In the genomic region with DNA sequence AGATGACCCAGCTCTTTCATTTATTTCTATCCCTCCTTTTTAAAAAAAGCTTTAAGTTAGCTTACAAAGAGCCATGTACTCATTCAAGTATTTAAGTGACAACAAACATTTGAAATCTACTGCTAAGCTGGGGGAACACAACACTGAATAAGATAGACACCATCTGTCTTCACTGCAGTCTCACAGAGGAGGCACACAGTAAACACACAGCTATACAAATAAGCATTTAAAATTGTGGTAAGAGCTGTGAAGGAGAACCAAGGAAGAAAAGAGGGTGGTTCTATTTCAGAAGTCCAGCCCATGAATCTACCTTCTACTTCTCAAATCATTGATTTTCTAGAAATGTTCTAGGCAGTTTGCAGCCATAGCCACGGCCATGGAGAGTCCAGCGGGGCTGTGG, we compare ENCODE assay signal across 16 cellular contexts. TPM values are rescaled to one million over a fixed set of nuclear protein-coding genes. Genes with fewer than 3 reads are reported as not detected.
A peak's percentile ranks its signal among the peaks of the same experiment; 100 is the strongest.
DNase-seq lines count a peak whose midpoint lies in the region; ATAC-seq and TF ChIP-seq lines count a peak whose summit lies in the region.
"Had no signal": no experiment of that assay in that cellular context is flagged by ENCODE, and none has a peak within 500 bp of the region (broad histone marks: within the 10 kb centered on the region; RNA-seq: fewer than 3 reads in every experiment).

No MANE protein-coding gene starts in this region.

- H3K4me3 Mint-ChIP-seq in activated T-helper 17 cell treated with anti-CD3 and anti-CD28 coated beads, Interleukin-2, amount 50 U/mL, for 72 hours: no peak overlapping the region
- H3K4me3 Mint-ChIP-seq in nephron: no peak overlapping the region
- H3K4me3 Mint-ChIP-seq: type B pancreatic cell had no signal

- TF ChIP-seq POLR2A in GM19099 (IDR thresholded peaks at IDR 0.05; ENCODE audit: extremely low read depth, insufficient read length, low read depth): peak; percentile 24

- H4K12ac ChIP-seq in trophoblast cell (ENCODE audit: low read depth, low read length): no peak overlapping the region

- H3K18ac ChIP-seq in trophoblast cell (ENCODE audit: low read length): no peak overlapping the region

- H2AFZ ChIP-seq in trophoblast cell (ENCODE audit: insufficient read depth, low read length, poor library complexity): no peak overlapping the region

- H3K9me3 Mint-ChIP-seq in activated T-helper 17 cell treated with anti-CD3 and anti-CD28 coated beads, Interleukin-2, amount 50 U/mL, for 72 hours: no peaks in the 10 kb centered on the region
- no peaks in the 10 kb centered on the region for H3K9me3 Mint-ChIP-seq in nephron
- H3K9me3 Mint-ChIP-seq: type B pancreatic cell had no signal

- no peak overlapping the region for H3K14ac ChIP-seq in trophoblast cell (ENCODE audit: low read length)

- no peak overlapping the region for H3K9ac ChIP-seq in trophoblast cell (ENCODE audit: low read length)

- H2BK120ac ChIP-seq in trophoblast cell (ENCODE audit: insufficient read depth, low read length, poor library complexity): no peak overlapping the region

- no peak for TF ChIP-seq CTCF in nephron (IDR thresholded peaks at IDR 0.05; ENCODE audit: unreplicated experiment in 3 of 3)

- peaks cover 0 to 8% of the 10 kb centered on the region in 2 experiments for H3K4me1 ChIP-seq in trophoblast cell (ENCODE audit: control insufficient read depth in 1 of 2, insufficient read depth in 2 of 2, low read length in 2 of 2)

- H2BK5ac ChIP-seq in trophoblast cell (ENCODE audit: low read depth, low read length, poor library complexity): no peak overlapping the region

- H3K27ac Mint-ChIP-seq in activated T-helper 17 cell treated with anti-CD3 and anti-CD28 coated beads, Interleukin-2, amount 50 U/mL, for 72 hours: peak overlapping the region; percentile 92
- peak overlapping the region; percentile 36 to 84 (median 82) for H3K27ac Mint-ChIP-seq in nephron
- H3K27ac Mint-ChIP-seq: type B pancreatic cell had no signal

- DNase-seq in NCI-H2171 treated with DMSO at 0.1 percent for 48 hours (lab: John Stamatoyannopoulos, UW) (peak; percentile 12), NCI-H2171 (lab: John Stamatoyannopoulos, UW) (no peak), trophoblast cell (no peak), amygdala (lab: John Stamatoyannopoulos, UW) (no peak)
- no peak for DNase-seq in stimulated activated naive CD4-positive, alpha-beta T cell (lab: John Stamatoyannopoulos, UW)
- DNase-seq: activated naive CD4-positive, alpha-beta T cell treated with anti-CD3 and anti-CD28 coated beads, Interleukin-2, amount 50 U/mL, for 16 hours; DMS79 treated with DMSO at 0.1 percent for 48 hours; effector memory CD4-positive, alpha-beta T cell; kidney glomerular epithelial cell; midbrain had no signal

- H3K27me3 ChIP-seq in trophoblast cell (ENCODE audit: insufficient read depth, low read length): no peaks in the 10 kb centered on the region

- no peak overlapping the region for H3K27ac ChIP-seq in trophoblast cell (ENCODE audit: low read depth, low read length)
- H3K27ac ChIP-seq: 22Rv1, C4-2B had no signal

- no peaks in the 10 kb centered on the region for H3K79me2 ChIP-seq in trophoblast cell (ENCODE audit: control insufficient read depth, insufficient read depth, low read length, poor library complexity)

- H2BK12ac ChIP-seq in trophoblast cell (ENCODE audit: low read length): no peak overlapping the region

- H4K91ac ChIP-seq in trophoblast cell (ENCODE audit: low read depth, low read length): no peak overlapping the region

- no peak overlapping the region for H3K4me2 ChIP-seq in trophoblast cell (ENCODE audit: low read length)

- peaks cover 1 to 2% of the 10 kb centered on the region in 2 experiments for H3K36me3 ChIP-seq in trophoblast cell (ENCODE audit: control insufficient read depth in 1 of 2, insufficient read depth in 2 of 2, low read length in 2 of 2)

- H3K4me1 Mint-ChIP-seq in activated T-helper 17 cell treated with anti-CD3 and anti-CD28 coated beads, Interleukin-2, amount 50 U/mL, for 72 hours: peaks cover 20% of the 10 kb centered on the region
- peaks cover 50% of the 10 kb centered on the region for H3K4me1 Mint-ChIP-seq in nephron

- no peak overlapping the region for H3K23ac ChIP-seq in trophoblast cell (ENCODE audit: low read length)

- no peaks in the 10 kb centered on the region for H3K9me3 ChIP-seq in trophoblast cell (ENCODE audit: insufficient read depth, low read depth, low read length)

- H3K36me3 Mint-ChIP-seq in activated T-helper 17 cell treated with anti-CD3 and anti-CD28 coated beads, Interleukin-2, amount 50 U/mL, for 72 hours (ENCODE audit: low read depth): peaks cover 23% of the 10 kb centered on the region
- peaks cover 7% of the 10 kb centered on the region for H3K36me3 Mint-ChIP-seq in nephron (ENCODE audit: low read depth)

- no peak overlapping the region for H3K4ac ChIP-seq in trophoblast cell (ENCODE audit: low read depth, low read length)

- no peak overlapping the region for H4K8ac ChIP-seq in trophoblast cell (ENCODE audit: low read depth, low read length)

- H2AK5ac ChIP-seq in trophoblast cell (ENCODE audit: low read length): no peak overlapping the region

- H3K4me3 ChIP-seq in trophoblast cell (ENCODE audit: low read depth, low read length): no peak overlapping the region

- ATAC-seq in activated T-helper 17 cell treated with anti-CD3 and anti-CD28 coated beads, Interleukin-2, amount 50 U/mL, for 72 hours (replicated peaks): no peak

- WGBS in trophoblast cell (ENCODE audit: extremely low coverage, insufficient coverage, insufficient read length): no CpG with 5 or more reads among the region's 2 CpGs

- no peaks in the 10 kb centered on the region for H3K27me3 Mint-ChIP-seq in activated T-helper 17 cell treated with anti-CD3 and anti-CD28 coated beads, Interleukin-2, amount 50 U/mL, for 72 hours
- H3K27me3 Mint-ChIP-seq in nephron (ENCODE audit: low read depth): no peaks in the 10 kb centered on the region
- H3K27me3 Mint-ChIP-seq: type B pancreatic cell had no signal

- H3K79me1 ChIP-seq in trophoblast cell (ENCODE audit: low read length): peaks cover 1% of the 10 kb centered on the region

RNA-seq across cellular contexts. Expression of gene PRDM2, which starts 28.1 kb away (rescaled TPM):
- 10 to 100 TPM; 57.1 to 66.1 TPM for total RNA-seq in activated T-helper 17 cell treated with anti-CD3 and anti-CD28 coated beads, Interleukin-2, amount 50 U/mL, for 72 hours
- polyA plus RNA-seq in trophoblast cell (2013): 23.8 TPM in 2 replicates
